1 cellular context compared by ENCODE assay signal in genomic region chr3:119276657-119277056, GRCh38.
TF ChIP-seq lines count a peak whose summit lies in the region.

No MANE protein-coding gene starts in this region.

TF ChIP-seq in H1, 55 proteins besides CTCF, POLR2A, EP300 and RAD21 (continued from another document):
- TF ChIP-seq ATF3 (IDR thresholded peaks at IDR 0.05; ENCODE audit: insufficient read depth, low read depth, low read length) (no peak), CHD1 (IDR thresholded peaks at IDR 0.05; ENCODE audit: low read depth, low read length) (no peak), SP1 (IDR thresholded peaks at IDR 0.05; ENCODE audit: low read depth, low read length) (no peak)
TF ChIP-seq in H1: peak in this region for 0.
